Comparison of ENCODE assay signal across 8 cellular contexts in genomic region chr2:31137211-31138036, GRCh38. TPM values are rescaled to one million over a fixed set of nuclear protein-coding genes. Genes with fewer than 3 reads are reported as not detected.
A peak's percentile ranks its signal among the peaks of the same experiment; 100 is the strongest.
DNase-seq lines count a peak whose midpoint lies in the region; ATAC-seq and TF ChIP-seq lines count a peak whose summit lies in the region.

No MANE protein-coding gene starts in this region.

- WGBS in gastroesophageal sphincter (ENCODE audit: low coverage in 1 of 2), 2 donors = 7% methylated on average over 6 of the region's 72 CpGs; no CpG with 5 or more reads in 1 of the 2 donors
- WGBS in prostate gland = under 1% methylated on average over 66 of the region's 72 CpGs

- H3K27ac ChIP-seq in gastroesophageal sphincter (no peak overlapping the region), prostate gland (peak overlapping the region in 1 of 2 donors; percentile 11)

- intact Hi-C loops in prostate gland (cut with DNase I) = no loop called here

- TF ChIP-seq EP300 in gastroesophageal sphincter (IDR thresholded peaks at IDR 0.05) = no peak

- TF ChIP-seq CTCF in gastroesophageal sphincter (IDR thresholded peaks at IDR 0.05) (no peak), prostate gland (IDR thresholded peaks at IDR 0.05) (no peak)

- H3K4me1 ChIP-seq in gastroesophageal sphincter (peaks cover 0 to 23% (median 13%) of the 10 kb centered on the region in 3 donors), prostate gland (replicated peaks) (peaks cover 8% of the 10 kb centered on the region)

- H3K36me3 ChIP-seq in gastroesophageal sphincter (no peaks in the 10 kb centered on the region), prostate gland (no peaks in the 10 kb centered on the region)

- TF ChIP-seq POLR2A in gastroesophageal sphincter (IDR thresholded peaks at IDR 0.05) (no peak), prostate gland (IDR thresholded peaks at IDR 0.05) (no peak)

- H3K4me3 ChIP-seq in gastroesophageal sphincter = peak overlapping the region; percentile 31 to 59
- peak overlapping the region; percentile 29 to 45 for H3K4me3 ChIP-seq in prostate gland

- peaks cover 63% of the 10 kb centered on the region for H3K27me3 ChIP-seq in gastroesophageal sphincter
- peaks cover 2% of the 10 kb centered on the region for H3K27me3 ChIP-seq in prostate gland (replicated peaks; ENCODE audit: insufficient read depth)

- H3K9me3 ChIP-seq in gastroesophageal sphincter (no peaks in the 10 kb centered on the region), prostate gland (no peaks in the 10 kb centered on the region)

- DNase-seq in stimulated activated CD4-positive, alpha-beta T cell treated with anti-CD3 and anti-CD28 coated beads, Interleukin-4, amount 100 ng/mL, for 1 hour = peak; percentile 2
- no peak for DNase-seq in stimulated activated CD4-positive, alpha-beta T cell treated with anti-CD3 and anti-CD28 coated beads, Interleukin-4, amount 100 ng/mL, for 24 hours
- DNase-seq in SW 1271 (lab: John Stamatoyannopoulos, UW) = peak; percentile 37 to 38
- DNase-seq in prostate gland (ENCODE audit: low spot score) = no peak
- no peak for DNase-seq in activated effector memory CD4-positive, alpha-beta T cell treated with Interleukin-2 at 50 U/mL for 16 hours

- ATAC-seq in gastroesophageal sphincter = no peak
- ATAC-seq in GM18517 (IDR thresholded peaks at IDR 0.05; ENCODE audit: unreplicated experiment) = no peak
- no peak for ATAC-seq in HG03571 (IDR thresholded peaks at IDR 0.05; ENCODE audit: unreplicated experiment)

RNA-seq across cellular contexts. Expression of gene GALNT14, which starts 0.8 kb away (rescaled TPM):
- total RNA-seq in gastroesophageal sphincter = under 1 TPM in 3 of 4 donors, not detected in 1; 0.15 to 0.62 (median 0.35) TPM
- 10 to 100 TPM in 1 of 2 donors, under 1 TPM in 1; 0.59 to 15.5 TPM for total RNA-seq in prostate gland

Comparison
In these comparisons a context has a peak if more than half of its experiments do, and no peak if none do; other contexts are left out.
1. DNase-seq: peak in stimulated activated CD4-positive, alpha-beta T cell treated with anti-CD3 and anti-CD28 coated beads, Interleukin-4, amount 100 ng/mL, for 1 hour (single experiment) and SW 1271 (2 of 2); none in stimulated activated CD4-positive, alpha-beta T cell treated with anti-CD3 and anti-CD28 coated beads, Interleukin-4, amount 100 ng/mL, for 24 hours (single experiment), prostate gland (single experiment) and activated effector memory CD4-positive, alpha-beta T cell treated with Interleukin-2 at 50 U/mL for 16 hours (single experiment).